19 cellular contexts compared by ENCODE assay signal in the genomic region with DNA sequence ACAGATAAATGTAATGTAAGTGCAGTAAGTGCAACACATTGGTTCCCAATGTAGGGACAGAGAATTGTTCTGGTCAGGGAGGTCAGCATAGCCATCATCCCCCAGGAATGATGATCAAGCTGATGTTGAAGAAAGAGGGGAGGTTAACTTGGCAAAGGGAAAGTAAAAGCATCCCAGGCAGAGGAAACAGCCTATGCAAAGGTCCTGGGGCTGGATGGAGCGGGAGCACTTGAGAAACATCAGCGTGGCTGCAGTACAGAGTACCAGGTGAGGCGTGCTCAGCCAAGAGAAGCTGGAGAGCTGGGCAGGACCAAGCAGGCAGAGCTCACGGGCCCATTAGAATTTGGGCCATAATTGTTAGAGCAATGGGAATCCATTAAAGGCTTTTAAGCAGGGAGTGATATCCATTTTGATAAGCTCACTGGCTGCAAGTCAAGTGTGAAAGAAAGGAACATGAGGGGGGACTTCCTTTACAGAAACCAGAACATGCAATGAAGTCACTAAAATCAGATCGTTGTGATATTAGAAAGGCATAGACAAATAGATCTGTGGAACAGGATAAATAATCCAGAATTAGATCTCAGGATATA. TPM values are rescaled to one million over a fixed set of nuclear protein-coding genes. Genes with fewer than 3 reads are reported as not detected.
DNase-seq lines count a peak whose midpoint lies in the region; ATAC-seq, FAIRE-seq and TF ChIP-seq lines count a peak whose summit lies in the region.
"Had no signal": no experiment of that assay in that cellular context is flagged by ENCODE, and none has a peak within 500 bp of the region (broad histone marks: within the 10 kb centered on the region; RNA-seq: fewer than 3 reads in every experiment).

No MANE protein-coding gene starts in this region.

- H3K27ac ChIP-seq in HEK293 (ENCODE audit: extremely low read depth, low read depth, low read length) (no peak overlapping the region), K562 (ENCODE audit: extremely low read depth, low read depth, low read length) (no peak overlapping the region), esophagus squamous epithelium (no peak overlapping the region)
- H3K27ac ChIP-seq: BLaER1 treated with 17β-estradiol and CSF1 and Interleukin-3, amounts not matched to agents 10 nM and 100 nM had no signal

- BruUV-seq in K562 (replicated peaks; lab: Mats Ljungman, UMichigan): no TSS peak

- WGBS in K562 (ENCODE audit: insufficient coverage, low coverage, missing lambda C conversion rate): under 1% methylated on average over 5 of the region's 5 CpGs
- WGBS in esophagus squamous epithelium, 2 donors: 79 to 88% methylated on average over 5 of the region's 5 CpGs

- peaks cover 4% of the 10 kb centered on the region; the same call in 1 of the 2 replicates for H3K4me1 ChIP-seq in HEK293 (ENCODE audit: control insufficient read depth, insufficient read depth, low read length)
- H3K4me1 ChIP-seq in K562 (replicated peaks in 1 of 2; ENCODE audit: control insufficient read depth in 2 of 2, insufficient read depth in 2 of 2, low read length in 2 of 2): peaks cover 5 to 9% of the 10 kb centered on the region in 2 experiments; a peak in 3 of 5 replicates
- H3K4me1 ChIP-seq in esophagus squamous epithelium: peaks cover 0 to 7% (median 0%) of the 10 kb centered on the region in 3 donors
- H3K4me1 ChIP-seq: BLaER1 treated with 17β-estradiol and CSF1 and Interleukin-3, amounts not matched to agents 10 nM and 100 nM had no signal

- no peak overlapping the region for H3K9ac ChIP-seq in K562 (ENCODE audit: insufficient read depth in 1 of 2, low read depth in 2 of 2, low read length in 2 of 2)
- H3K9ac ChIP-seq: BLaER1 treated with 17β-estradiol and CSF1 and Interleukin-3, amounts not matched to agents 10 nM and 100 nM had no signal

- intact Hi-C loops in K562 (cut with micrococcal nuclease) (loop anchor here (10.0 kb wide), 1 partner anchor 453 kb away; no protein-coding TSS in a partner anchor), esophagus squamous epithelium (cut with DNase I) (no loop called here)

- H3K4me2 ChIP-seq in K562 (ENCODE audit: insufficient read depth, low read length): no peak overlapping the region
- H3K4me2 ChIP-seq: BLaER1 treated with 17β-estradiol and CSF1 and Interleukin-3, amounts not matched to agents 10 nM and 100 nM had no signal

- H3K27me3 ChIP-seq in K562 (ENCODE audit: control insufficient read depth in 2 of 2, insufficient read depth in 2 of 2, low read length in 2 of 2): peaks cover 3 to 12% of the 10 kb centered on the region in 2 experiments; a peak in 2 of 5 replicates
- H3K27me3 ChIP-seq in esophagus squamous epithelium: peaks cover 0 to 30% (median 0%) of the 10 kb centered on the region in 4 donors
- H3K27me3 ChIP-seq: BLaER1 treated with 17β-estradiol and CSF1 and Interleukin-3, amounts not matched to agents 10 nM and 100 nM had no signal

- TF ChIP-seq POLR2A in K562 (conservative IDR thresholded peaks at IDR 0.05): no peak
- TF ChIP-seq POLR2A in esophagus squamous epithelium (IDR thresholded peaks at IDR 0.05): no peak

- CTCF ChIA-PET in HEK293 (lab: Yijun Ruan, JAX): interaction anchor here (0.8 kb wide), 1 partner anchor 30 kb away, joined by 3 read pairs; no protein-coding TSS in a partner anchor
- CTCF ChIA-PET in K562 (lab: Yijun Ruan, JAX; ENCODE audit: low intra/inter-chr PET ratio): no interaction called here

- no peaks in the 10 kb centered on the region for H3K79me2 ChIP-seq in K562 (ENCODE audit: control insufficient read depth, insufficient read depth, low read length)

- H4K20me1 ChIP-seq in K562 (replicated peaks; ENCODE audit: control insufficient read depth, insufficient read depth, low read length): 0 out of 2 replicates have a peak, but pooled peaks cover 3% of the 10 kb centered on the region
- H4K20me1 ChIP-seq: BLaER1 treated with 17β-estradiol and CSF1 and Interleukin-3, amounts not matched to agents 10 nM and 100 nM had no signal

- no peaks in the 10 kb centered on the region for H3K9me3 ChIP-seq in HEK293 (ENCODE audit: control insufficient read depth, insufficient read depth, low read depth, low read length)
- H3K9me3 ChIP-seq in K562 (replicated peaks; ENCODE audit: control insufficient read depth, insufficient read depth, low read depth, low read length): no peaks in the 10 kb centered on the region; the same call in 1 of the 2 replicates
- no peaks in the 10 kb centered on the region for H3K9me3 ChIP-seq in esophagus squamous epithelium

- H3K4me3 ChIP-seq in HEK293 (ENCODE audit: low read depth, low read length) (no peak overlapping the region), K562 (no peak overlapping the region), esophagus squamous epithelium (no peak overlapping the region)
- H3K4me3 ChIP-seq: BLaER1 treated with 17β-estradiol and CSF1 and Interleukin-3, amounts not matched to agents 10 nM and 100 nM had no signal

- no peak for FAIRE-seq in K562 (lab: Jason Lieb, UNC)
- FAIRE-seq: G401.6, GM12891, HepG2 had no signal

- DNase-seq in NCI-H187 treated with DMSO at 0.1 percent for 48 hours (lab: John Stamatoyannopoulos, UW): peak; percentile 10
- DNase-seq in NCI-H187 (lab: John Stamatoyannopoulos, UW): no peak
- DNase-seq in K562 (ENCODE audit: extremely low read depth in 1 of 4, low spot score in 3 of 4): no peak
- DNase-seq in esophagus squamous epithelium (lab: John Stamatoyannopoulos, UW): no peak
- no peak for DNase-seq in NCI-H1105 treated with DMSO at 0.1 percent for 48 hours (lab: John Stamatoyannopoulos, UW)
- DNase-seq: 8988T; Calu3; CD8-positive, alpha-beta T cell; GOT3; H9 had no signal

- in situ Hi-C loops in K562 (cut with MboI): no loop called here

- ATAC-seq in K562: no peak
- no peak for ATAC-seq in GM19351 (IDR thresholded peaks at IDR 0.05; ENCODE audit: unreplicated experiment)
- ATAC-seq: CD8-positive, alpha-beta T cell; HepG2 had no signal

- no peaks in the 10 kb centered on the region for H3K36me3 ChIP-seq in HEK293 (ENCODE audit: control insufficient read depth in 2 of 2, insufficient read depth in 1 of 2, low read length in 2 of 2)
- H3K36me3 ChIP-seq in K562 (ENCODE audit: control insufficient read depth, insufficient read depth, low read length): no peaks in the 10 kb centered on the region
- H3K36me3 ChIP-seq in esophagus squamous epithelium: no peaks in the 10 kb centered on the region
- H3K36me3 ChIP-seq: BLaER1 treated with 17β-estradiol and CSF1 and Interleukin-3, amounts not matched to agents 10 nM and 100 nM had no signal

- no peaks in the 10 kb centered on the region for H3K9me1 ChIP-seq in K562 (ENCODE audit: control insufficient read depth, insufficient read depth, low read length)

- no peak for TF ChIP-seq CTCF in HEK293 (tag by site-specific recombination; IDR thresholded peaks at IDR 0.05)
- TF ChIP-seq CTCF in K562 (IDR thresholded peaks at IDR 0.05 in 2 of 3, conservative IDR thresholded peaks at IDR 0.05 in 1 of 3; ENCODE audit: insufficient read depth in 2 of 3, low read depth in 1 of 3, low read length in 3 of 3): no peak
- TF ChIP-seq CTCF in esophagus squamous epithelium (IDR thresholded peaks at IDR 0.05): no peak

- no peak for TF ChIP-seq EP300 in K562 (IDR thresholded peaks at IDR 0.05; ENCODE audit: low read length)

- H2AFZ ChIP-seq in K562 (ENCODE audit: low read depth, low read length): no peak overlapping the region

- POLR2A ChIA-PET in HEK293 (lab: Yijun Ruan, JAX) (no interaction called here), K562 (lab: Yijun Ruan, JAX) (no interaction called here)

- TF ChIP-seq RAD21 in K562 (CRISPR knock-in tag; conservative IDR thresholded peaks at IDR 0.05 in 1 of 2, IDR thresholded peaks at IDR 0.05 in 1 of 2): no peak

TF ChIP-seq in HEK293, 187 proteins besides CTCF, POLR2A, EP300 and RAD21:
- no peak for TF ChIP-seq ZFP3 (tag by site-specific recombination; IDR thresholded peaks at IDR 0.05; ENCODE audit: low read depth)
- TF ChIP-seq ZNF623 (tag by site-specific recombination; IDR thresholded peaks at IDR 0.05): peak; percentile 91
TF ChIP-seq in HEK293: peak in this region for 1.

TF ChIP-seq in K562, 482 proteins besides CTCF, POLR2A, EP300 and RAD21:
- TF ChIP-seq YBX1 (IDR thresholded peaks at IDR 0.05): no peak
- TF ChIP-seq RBM25 (IDR thresholded peaks at IDR 0.05; ENCODE audit: low read depth, low read length, severe bottlenecking): peak; percentile 34

RNA-seq across cellular contexts. Expression of a gene that starts 50.1 kb away (rescaled TPM):
- total RNA-seq in K562 (2011; cell fraction: chromatin; rRNA removed; ENCODE audit: low replicate concordance): not detected in 2 replicates
- not detected in 2 replicates for total RNA-seq in K562 (2011; cell fraction: nucleolus; rRNA removed)
- not detected in 2 replicates for total RNA-seq in K562 (2011; cell fraction: nucleoplasm; rRNA removed)
- total RNA-seq in K562 (2014; rRNA removed): not detected in 2 replicates
- not detected in 2 replicates for total RNA-seq in K562 (2014; rRNA removed; fragmentation: Illumina TruSeq; extraction: Trizol)
- not detected in 2 replicates for total RNA-seq in K562 (2015; rRNA removed; fragmentation: Illumina TruSeq; extraction: Trizol)
- total RNA-seq in K562 (2021): not detected in 2 replicates
- polyA plus RNA-seq in K562 (2011; rRNA removed): not detected in 2 replicates
- polyA plus RNA-seq in K562 (2011; cell fraction: cytosol; rRNA removed): 0.03 TPM in 1 of 2 replicates, not detected in the other
- not detected in 2 replicates for polyA plus RNA-seq in K562 (2011; cell fraction: nucleus; rRNA removed)
- not detected in 2 replicates for polyA plus RNA-seq in K562 (2012)
- polyA plus RNA-seq in K562 (2014; fragmentation: Illumina TruSeq; extraction: Trizol): not detected in 2 replicates
- not detected for polyA plus RNA-seq in K562 (2014; fragmentation: Nextera tagmentation; extraction: Ambion mirVana)
- polyA plus RNA-seq in K562 (2014; rRNA removed): not detected in 2 replicates
- not detected in 2 replicates for polyA minus RNA-seq in K562 (2011; rRNA and poly(A)+ RNA removed)
- polyA minus RNA-seq in K562 (2011; cell fraction: cytosol; rRNA and poly(A)+ RNA removed): not detected in 2 replicates
- polyA minus RNA-seq in K562 (2011; cell fraction: nucleus; rRNA and poly(A)+ RNA removed): not detected in 2 replicates
- total RNA-seq in esophagus squamous epithelium: not detected
- total RNA-seq: A673; Calu3; CD8-positive, alpha-beta T cell; H9; HepG2 had no signal
- polyA plus RNA-seq: AG04450, HepG2, IgD-negative memory B cell had no signal
